10 cellular contexts compared by ENCODE assay signal in the genomic region with DNA sequence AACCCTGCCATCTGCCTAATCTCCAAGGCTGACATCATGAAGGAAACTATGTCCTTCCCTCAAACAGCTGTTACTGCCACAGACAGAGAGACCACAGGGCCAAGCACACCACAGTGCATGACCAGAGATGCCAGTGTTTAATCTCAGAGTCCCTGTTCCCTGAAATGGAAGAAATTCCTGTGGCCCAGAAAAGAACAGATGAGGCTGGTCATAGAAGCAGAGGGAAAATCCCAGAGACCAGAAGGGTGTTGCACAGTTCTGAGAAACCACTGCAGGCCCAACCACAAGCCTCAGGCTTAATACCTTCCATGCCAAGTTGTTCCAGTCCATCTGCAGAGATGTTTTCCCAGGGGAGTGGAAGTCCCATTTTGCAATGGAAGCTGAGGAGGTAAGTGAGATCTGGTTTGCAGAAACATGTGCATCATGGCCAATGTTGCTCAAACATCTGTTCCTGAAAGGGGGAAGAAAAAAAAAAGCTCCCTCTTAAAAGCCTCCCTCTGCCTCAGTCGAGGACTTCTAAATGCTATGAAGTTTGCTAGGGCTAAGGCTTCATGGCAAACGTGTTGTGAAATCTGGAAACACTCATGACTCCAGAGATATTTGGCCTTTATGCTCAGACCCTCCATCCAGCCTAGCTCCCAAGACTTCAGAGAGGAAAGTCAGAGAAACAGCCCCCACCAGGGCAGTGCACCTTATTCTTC.
DNase-seq lines count a peak whose midpoint lies in the region; ATAC-seq and TF ChIP-seq lines count a peak whose summit lies in the region.
"Had no signal": no experiment of that assay in that cellular context is flagged by ENCODE, and none has a peak within 500 bp of the region (broad histone marks: within the 10 kb centered on the region; RNA-seq: fewer than 3 reads in every experiment).

No MANE protein-coding gene starts in this region.

- H3K4me1 ChIP-seq in muscle layer of colon (ENCODE audit: insufficient read depth, low read length): peaks cover 43% of the 10 kb centered on the region

- peaks cover 6% of the 10 kb centered on the region for H3K36me3 Mint-ChIP-seq in nephron progenitor cell (ENCODE audit: low read depth)
- H3K36me3 Mint-ChIP-seq: CD4-positive, CD25-positive, alpha-beta regulatory T cell had no signal

- peaks cover 26% of the 10 kb centered on the region for H3K4me1 Mint-ChIP-seq in nephron progenitor cell

- TF ChIP-seq CTCF in AG04450 (IDR thresholded peaks at IDR 0.05; ENCODE audit: low read depth, low read length): no peak
- no peak for TF ChIP-seq CTCF in nephron progenitor cell (IDR thresholded peaks at IDR 0.05)

- ATAC-seq in esophagus mucosa: peak; percentile 25
- ATAC-seq: activated naive CD4-positive, alpha-beta T cell treated with anti-CD3 and anti-CD28 coated beads, Interleukin-2, amount 50 U/mL, for 72 hours had no signal

- peaks cover 10% of the 10 kb centered on the region for H3K27me3 ChIP-seq in AG04450 (ENCODE audit: control insufficient read depth, insufficient read depth, low read length)
- no peaks in the 10 kb centered on the region for H3K27me3 ChIP-seq in muscle layer of colon (ENCODE audit: control insufficient read depth in 1 of 2, insufficient read depth in 2 of 2, low read length in 2 of 2)

- peak; percentile 80 for DNase-seq in AG04450 (ENCODE audit: low read depth, low spot score)
- peak; percentile 73 to 88 for DNase-seq in NCI-H524 (lab: John Stamatoyannopoulos, UW)
- DNase-seq in SW480 (ENCODE audit: low spot score): no peak
- DNase-seq in UCSD-AML1 (lab: John Stamatoyannopoulos, UW; ENCODE audit: unreplicated experiment): no peak
- no peak for DNase-seq in NCI-H2107 treated with DMSO at 0.1 percent for 48 hours (lab: John Stamatoyannopoulos, UW; ENCODE audit: unreplicated experiment)
- DNase-seq in nephron progenitor cell: no peak

- H3K9ac ChIP-seq in muscle layer of colon (ENCODE audit: low read length): no peak overlapping the region

- POLR2A ChIA-PET in AG04450 (lab: Yijun Ruan, JAX): interaction anchor here (0.6 to 2.1 kb wide), 13 partner anchors 10 to 385 kb away, joined by 3 to 9 read pairs (median 5); a partner anchor contains a TSS

- no peaks in the 10 kb centered on the region for H3K9me3 ChIP-seq in AG04450 (ENCODE audit: control insufficient read depth, insufficient read depth, low read length)
- no peaks in the 10 kb centered on the region for H3K9me3 ChIP-seq in muscle layer of colon (ENCODE audit: low read length)

- CTCF ChIA-PET in AG04450 (lab: Charles Lee): interaction anchor here (0.5 to 4.7 kb wide), 22 partner anchors 10 to 732 kb away, joined by 3 to 28 read pairs (median 4); a partner anchor contains a TSS

- H3K27ac ChIP-seq in AG04450 (ENCODE audit: low read depth, low read length) (peak overlapping the region; percentile 69), muscle layer of colon (ENCODE audit: low read depth, low read length) (peak overlapping the region; percentile 67)

- H3K27ac Mint-ChIP-seq in nephron progenitor cell: no peak overlapping the region
- H3K27ac Mint-ChIP-seq: activated naive CD4-positive, alpha-beta T cell treated with anti-CD3 and anti-CD28 coated beads, Interleukin-2, amount 50 U/mL, for 72 hours; CD4-positive, CD25-positive, alpha-beta regulatory T cell had no signal

- H3K4me3 Mint-ChIP-seq in nephron progenitor cell: no peak overlapping the region
- H3K4me3 Mint-ChIP-seq: CD4-positive, CD25-positive, alpha-beta regulatory T cell had no signal

- no peaks in the 10 kb centered on the region for H3K36me3 ChIP-seq in muscle layer of colon (ENCODE audit: insufficient read depth, low read length)

- peaks cover 30% of the 10 kb centered on the region for H3K27me3 Mint-ChIP-seq in nephron progenitor cell (ENCODE audit: low read depth, poor library complexity)

- no peak overlapping the region for H3K4me3 ChIP-seq in AG04450 (ENCODE audit: low read depth, low read length)
- no peak overlapping the region for H3K4me3 ChIP-seq in muscle layer of colon (ENCODE audit: low read depth in 1 of 2, low read length in 2 of 2)

- peaks cover 24% of the 10 kb centered on the region for H3K9me3 Mint-ChIP-seq in nephron progenitor cell

Comparison
In these comparisons a context has a peak if more than half of its experiments do, and no peak if none do; other contexts are left out.
1. DNase-seq: peak in AG04450 (single experiment) and NCI-H524 (2 of 2); none in SW480 (single experiment), UCSD-AML1 (single experiment), NCI-H2107 treated with DMSO at 0.1 percent for 48 hours (single experiment) and nephron progenitor cell (single experiment).